16 cellular contexts compared by ENCODE assay signal in the genomic region with DNA sequence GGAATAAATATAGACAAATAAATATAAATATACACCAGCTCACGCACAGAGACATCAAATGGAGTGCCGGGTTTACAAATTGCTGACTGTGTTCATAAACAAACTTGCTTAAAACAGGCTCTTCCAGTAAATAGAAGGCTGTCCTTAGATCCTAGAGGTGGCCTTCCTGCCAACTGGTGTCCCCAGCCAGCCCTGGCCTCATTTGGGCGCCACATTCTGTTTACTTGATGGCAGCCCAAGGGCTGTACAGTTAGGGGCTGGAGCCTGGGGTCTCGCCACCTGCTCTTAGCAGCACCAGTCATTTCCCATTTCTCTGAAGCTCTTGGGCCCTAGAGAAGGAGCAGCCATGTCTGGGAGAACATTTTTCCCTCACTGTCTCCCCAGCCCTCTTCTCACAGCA.
"Had no signal": no experiment of that assay in that cellular context is flagged by ENCODE, and none has a peak within 500 bp of the region (broad histone marks: within the 10 kb centered on the region; RNA-seq: fewer than 3 reads in every experiment).

No MANE protein-coding gene starts in this region.

- H3K27ac ChIP-seq: left lung had no signal

- ATAC-seq: left lung had no signal

- H3K36me3 Mint-ChIP-seq: natural killer cell treated with Interleukin-12 subunit alpha and Interleukin-12 subunit beta and Interleukin-15 and Interleukin-18, amount 100 ng/mL, for 72 hours had no signal

- H3K4me3 ChIP-seq: left lung, mucosa of descending colon had no signal

- DNase-seq: activated naive CD4-positive, alpha-beta T cell treated with anti-CD3 and anti-CD28 coated beads, Interleukin-2, amount 50 U/mL, for 16 hours; activated T-cell treated with anti-CD3 and anti-CD28 coated beads, Interleukin-2, amount 50 U/mL, for 24 hours; cortex of kidney; effector CD8-positive, alpha-beta T cell; foreskin fibroblast; hippocampal formation; kidney; left lung; mammary epithelial cell; mucosa of descending colon; nucleus accumbens; stimulated activated CD4-positive, alpha-beta T cell treated with anti-CD3 and anti-CD28 coated beads, Interleukin-4, amount 100 ng/mL, for 1 hour; stimulated activated naive CD4-positive, alpha-beta T cell treated with Interleukin-2 at 50 U/mL for 16 hours; SW 1271 had no signal

- H3K4me3 Mint-ChIP-seq: activated T-cell treated with anti-CD3 and anti-CD28 coated beads, Interleukin-2, amount 50 U/mL, for 24 hours; type B pancreatic cell had no signal

- H3K27me3 Mint-ChIP-seq: activated T-cell treated with anti-CD3 and anti-CD28 coated beads, Interleukin-2, amount 50 U/mL, for 24 hours; natural killer cell treated with Interleukin-12 subunit alpha and Interleukin-12 subunit beta and Interleukin-15 and Interleukin-18, amount 100 ng/mL, for 72 hours; type B pancreatic cell had no signal

- H3K9me3 Mint-ChIP-seq: activated T-cell treated with anti-CD3 and anti-CD28 coated beads, Interleukin-2, amount 50 U/mL, for 24 hours; natural killer cell treated with Interleukin-12 subunit alpha and Interleukin-12 subunit beta and Interleukin-15 and Interleukin-18, amount 100 ng/mL, for 72 hours; type B pancreatic cell had no signal

- H3K4me1 ChIP-seq: left lung had no signal

- H3K9me3 ChIP-seq: left lung, mucosa of descending colon had no signal

- H3K27me3 ChIP-seq: left lung had no signal
